In the genomic region with DNA sequence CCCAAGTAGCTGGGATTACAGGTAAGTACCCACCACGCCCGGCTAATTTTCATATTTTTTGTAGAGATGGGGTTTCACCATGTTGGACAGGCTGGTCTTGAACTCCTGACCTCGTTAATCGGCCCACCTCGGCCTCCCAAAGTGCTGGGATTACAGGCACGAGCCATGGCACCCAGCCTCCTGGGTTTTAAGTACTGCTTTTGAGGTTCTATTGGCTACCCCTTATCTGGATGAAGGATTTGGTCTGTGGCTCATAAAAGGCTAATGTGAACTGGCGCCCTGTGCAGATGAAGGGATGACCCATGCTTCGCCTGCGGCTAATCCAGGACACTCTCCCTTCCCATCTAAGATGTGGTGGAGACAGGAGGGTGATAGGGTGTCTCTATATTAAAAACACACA, we compare ENCODE assay signal across 6 cellular contexts. TPM values are rescaled to one million over a fixed set of nuclear protein-coding genes. Genes with fewer than 3 reads are reported as not detected.
DNase-seq lines count a peak whose midpoint lies in the region; ATAC-seq, FAIRE-seq and TF ChIP-seq lines count a peak whose summit lies in the region.
"Not testable (repeated sequence)": the region's sequence is repeated elsewhere in the genome, so short reads cannot be mapped to it uniquely, and the experiment has no call there.
"Had no signal": no experiment of that assay in that cellular context is flagged by ENCODE, and none has a peak within 500 bp of the region (broad histone marks: within the 10 kb centered on the region; RNA-seq: fewer than 3 reads in every experiment).

No MANE protein-coding gene starts in this region.

- in situ Hi-C loops in K562 (cut with MboI) = not testable (repeated sequence)

- not testable (repeated sequence) for FAIRE-seq in K562 (lab: Jason Lieb, UNC)

- not testable (repeated sequence) for H3K4me1 ChIP-seq in K562 (replicated peaks in 1 of 2; ENCODE audit: control insufficient read depth in 2 of 2, insufficient read depth in 2 of 2, low read length in 2 of 2)

- not testable (repeated sequence) for TF ChIP-seq POLR2A in K562 (conservative IDR thresholded peaks at IDR 0.05)

- H3K79me2 ChIP-seq in K562 (ENCODE audit: control insufficient read depth, insufficient read depth, low read length) = not testable (repeated sequence)

- not testable (repeated sequence) for TF ChIP-seq CTCF in K562 (IDR thresholded peaks at IDR 0.05 in 2 of 3, conservative IDR thresholded peaks at IDR 0.05 in 1 of 3; ENCODE audit: insufficient read depth in 2 of 3, low read depth in 1 of 3, low read length in 3 of 3); fibroblast of villous mesenchyme (IDR thresholded peaks at IDR 0.05; ENCODE audit: insufficient read depth, low read depth, low read length); nephron progenitor cell (IDR thresholded peaks at IDR 0.05)

- H3K36me3 Mint-ChIP-seq in nephron progenitor cell (ENCODE audit: low read depth) = not testable (repeated sequence)

- TF ChIP-seq EP300 in K562 (IDR thresholded peaks at IDR 0.05; ENCODE audit: low read length) = not testable (repeated sequence)

- not testable (repeated sequence) for H3K27me3 ChIP-seq in K562 (ENCODE audit: control insufficient read depth in 2 of 2, insufficient read depth in 2 of 2, low read length in 2 of 2)

- not testable (repeated sequence) for H4K20me1 ChIP-seq in K562 (replicated peaks; ENCODE audit: control insufficient read depth, insufficient read depth, low read length)

- H3K4me1 Mint-ChIP-seq in nephron progenitor cell = peaks cover 12% of the 10 kb centered on the region

- CTCF ChIA-PET in K562 (lab: Yijun Ruan, JAX; ENCODE audit: low intra/inter-chr PET ratio) = not testable (repeated sequence)

- not testable (repeated sequence) for H2AFZ ChIP-seq in K562 (ENCODE audit: low read depth, low read length)

- not testable (repeated sequence) for TF ChIP-seq RAD21 in K562 (CRISPR knock-in tag; conservative IDR thresholded peaks at IDR 0.05 in 1 of 2, IDR thresholded peaks at IDR 0.05 in 1 of 2)

- H3K4me3 ChIP-seq in K562; fibroblast of villous mesenchyme (ENCODE audit: low read depth, low read length): not testable (repeated sequence)

- H3K36me3 ChIP-seq in K562 (ENCODE audit: control insufficient read depth, insufficient read depth, low read length) = not testable (repeated sequence)

- BruUV-seq in K562 (replicated peaks; lab: Mats Ljungman, UMichigan) = not testable (repeated sequence)

- H3K27me3 Mint-ChIP-seq in nephron progenitor cell (ENCODE audit: low read depth, poor library complexity) = not testable (repeated sequence)

- H3K27ac Mint-ChIP-seq in nephron progenitor cell = peak overlapping the region; percentile 66

- POLR2A ChIA-PET in K562 (lab: Yijun Ruan, JAX) = not testable (repeated sequence)

- H3K27ac ChIP-seq in K562 (ENCODE audit: extremely low read depth, low read depth, low read length) = not testable (repeated sequence)

- ATAC-seq in K562 = peak; percentile 25; the same call in 1 of the 3 replicates

- not testable (repeated sequence) for H3K9me3 ChIP-seq in K562 (replicated peaks; ENCODE audit: control insufficient read depth, insufficient read depth, low read depth, low read length)

- intact Hi-C loops in K562 (cut with micrococcal nuclease) = not testable (repeated sequence)

- not testable (repeated sequence) for H3K4me2 ChIP-seq in K562 (ENCODE audit: insufficient read depth, low read length)

- H3K9ac ChIP-seq in K562 (ENCODE audit: insufficient read depth in 1 of 2, low read depth in 2 of 2, low read length in 2 of 2) = not testable (repeated sequence)

- not testable (repeated sequence) for H3K4me3 Mint-ChIP-seq in nephron progenitor cell

- 31% methylated on average over 9 of the region's 9 CpGs for WGBS in K562 (ENCODE audit: insufficient coverage, low coverage, missing lambda C conversion rate)

- not testable (repeated sequence) for H3K9me3 Mint-ChIP-seq in nephron progenitor cell

- not testable (repeated sequence) for H3K9me1 ChIP-seq in K562 (ENCODE audit: control insufficient read depth, insufficient read depth, low read length)

- DNase-seq in GM03348 (ENCODE audit: low spot score) (peak; percentile 0), HCEC 1CT (peak; percentile 0), fibroblast of villous mesenchyme (ENCODE audit: low read depth) (peak; percentile 1)
- DNase-seq in K562 (ENCODE audit: extremely low read depth in 1 of 4, low spot score in 3 of 4); nephron progenitor cell: not testable (repeated sequence)

RNA-seq across cellular contexts. Expression of gene CLEC18C, which starts 25.6 kb away (rescaled TPM):
- 6.2 and 13.1 TPM in 2 replicates for total RNA-seq in K562 (2011; cell fraction: chromatin; rRNA removed; ENCODE audit: low replicate concordance)
- total RNA-seq in K562 (2011; cell fraction: nucleolus; rRNA removed) = 11.7 TPM in 2 replicates
- 5.7 and 6.2 TPM in 2 replicates for total RNA-seq in K562 (2011; cell fraction: nucleoplasm; rRNA removed)
- total RNA-seq in K562 (2014; rRNA removed) (1.0 and 1.3 TPM in 2 replicates), K562 (2014; rRNA removed; fragmentation: Illumina TruSeq; extraction: Trizol) (0.15 TPM in 1 of 2 replicates, not detected in the other), K562 (2015; rRNA removed; fragmentation: Illumina TruSeq; extraction: Trizol) (0.54 and 0.90 TPM in 2 replicates), K562 (2021) (0.62 and 0.89 TPM in 2 replicates), fibroblast of villous mesenchyme (under 0.01 and 0.43 TPM in 2 replicates)
- polyA plus RNA-seq in K562 (2011; rRNA removed) (0.35 and 1.1 TPM in 2 replicates), K562 (2014; fragmentation: Illumina TruSeq; extraction: Trizol) (0.06 and 0.11 TPM in 2 replicates), K562 (2014; fragmentation: Nextera tagmentation; extraction: Ambion mirVana) (not detected), K562 (2014; rRNA removed) (0.38 and 0.60 TPM in 2 replicates)
- 0.24 TPM in 2 replicates for polyA plus RNA-seq in K562 (2011; cell fraction: cytosol; rRNA removed)
- polyA plus RNA-seq in K562 (2011; cell fraction: nucleus; rRNA removed) = 10.8 and 12.1 TPM in 2 replicates
- 0.39 and 0.89 TPM in 2 replicates for polyA plus RNA-seq in K562 (2012)
- 0.99 and 1.0 TPM in 2 replicates for polyA minus RNA-seq in K562 (2011; rRNA and poly(A)+ RNA removed)
- polyA minus RNA-seq in K562 (2011; cell fraction: cytosol; rRNA and poly(A)+ RNA removed) = 0.95 and 2.3 TPM in 2 replicates
- 6.7 and 8.3 TPM in 2 replicates for polyA minus RNA-seq in K562 (2011; cell fraction: nucleus; rRNA and poly(A)+ RNA removed)
- polyA plus RNA-seq: CD4-positive, alpha-beta memory T cell had no signal

RNA-seq across cellular contexts. Expression of gene EXOSC6, which starts 52.6 kb away (rescaled TPM):
- total RNA-seq in K562 (2011; cell fraction: chromatin; rRNA removed; ENCODE audit: low replicate concordance) = 28.6 and 30.6 TPM in 2 replicates
- 22.5 and 25.3 TPM in 2 replicates for total RNA-seq in K562 (2011; cell fraction: nucleolus; rRNA removed)
- 28.2 and 46.0 TPM in 2 replicates for total RNA-seq in K562 (2011; cell fraction: nucleoplasm; rRNA removed)
- total RNA-seq in K562 (2014; rRNA removed) (25.2 and 28.4 TPM in 2 replicates), K562 (2014; rRNA removed; fragmentation: Illumina TruSeq; extraction: Trizol) (17.1 and 18.5 TPM in 2 replicates), K562 (2015; rRNA removed; fragmentation: Illumina TruSeq; extraction: Trizol) (18.4 and 19.5 TPM in 2 replicates), K562 (2021) (27.6 and 29.0 TPM in 2 replicates), fibroblast of villous mesenchyme (32.0 and 32.9 TPM in 2 replicates)
- polyA plus RNA-seq in K562 (2011; rRNA removed) (9.5 and 11.2 TPM in 2 replicates), K562 (2014; fragmentation: Illumina TruSeq; extraction: Trizol) (10.0 and 10.3 TPM in 2 replicates), K562 (2014; fragmentation: Nextera tagmentation; extraction: Ambion mirVana) (10 to 100 TPM in 1 of 2 experiments, 1 to 10 TPM in 1; 9.2 to 11.6 TPM), K562 (2014; rRNA removed) (15.6 and 21.8 TPM in 2 replicates)
- polyA plus RNA-seq in K562 (2011; cell fraction: cytosol; rRNA removed) = 13.2 and 14.7 TPM in 2 replicates
- polyA plus RNA-seq in K562 (2011; cell fraction: nucleus; rRNA removed) = 7.1 and 8.3 TPM in 2 replicates
- polyA plus RNA-seq in K562 (2012) = 7.8 and 8.0 TPM in 2 replicates
- 6.4 and 8.2 TPM in 2 replicates for polyA minus RNA-seq in K562 (2011; rRNA and poly(A)+ RNA removed)
- polyA minus RNA-seq in K562 (2011; cell fraction: cytosol; rRNA and poly(A)+ RNA removed) = 10.4 and 13.6 TPM in 2 replicates
- 5.3 and 7.2 TPM in 2 replicates for polyA minus RNA-seq in K562 (2011; cell fraction: nucleus; rRNA and poly(A)+ RNA removed)
